ENCODE assay signal across 2 cellular contexts in genomic region chr17:40541060-40541872, GRCh38.
A peak's percentile ranks its signal among the peaks of the same experiment; 100 is the strongest.
TF ChIP-seq lines count a peak whose summit lies in the region.

No MANE protein-coding gene starts in this region.

TF ChIP-seq in K562, 482 proteins besides CTCF, POLR2A, EP300 and RAD21 (continues in another document):
- no peak for TF ChIP-seq REST (CRISPR knock-in tag; IDR thresholded peaks at IDR 0.05; ENCODE audit: low read depth)
- no peak for TF ChIP-seq NR4A1 (CRISPR knock-in tag; IDR thresholded peaks at IDR 0.05)
- no peak for TF ChIP-seq NR4A1 (tag; IDR thresholded peaks at IDR 0.05)
- TF ChIP-seq RBM17 (IDR thresholded peaks at IDR 0.05; ENCODE audit: borderline replicate concordance, low read depth, low read length): no peak
- TF ChIP-seq BCLAF1 (IDR thresholded peaks at IDR 0.05; ENCODE audit: borderline replicate concordance in 1 of 2, control insufficient read depth in 1 of 2, low read depth in 2 of 2, low read length in 1 of 2): no peak
- 0 out of 2 replicates have a peak, but pooled peaks have one; percentile 47 for TF ChIP-seq OTX1 (CRISPR knock-in tag; IDR thresholded peaks at IDR 0.05)
- TF ChIP-seq MAZ (CRISPR knock-in tag; conservative IDR thresholded peaks at IDR 0.05 in 1 of 2, IDR thresholded peaks at IDR 0.05 in 1 of 2): no peak
- no peak for TF ChIP-seq HMGXB4 (CRISPR knock-in tag; IDR thresholded peaks at IDR 0.05)
- peak in 1 of 2 experiments; percentile 52; a peak in 2 of 4 replicates for TF ChIP-seq HDAC1 (IDR thresholded peaks at IDR 0.05)
- TF ChIP-seq POLR2AphosphoS2 (IDR thresholded peaks at IDR 0.05; ENCODE audit: low read length): no peak
- TF ChIP-seq BRCA1 (IDR thresholded peaks at IDR 0.05): no peak
- no peak for TF ChIP-seq BRCA1 (CRISPR knock-in tag; IDR thresholded peaks at IDR 0.05)
- no peak for TF ChIP-seq ZNF184 (CRISPR knock-in tag; IDR thresholded peaks at IDR 0.05)
- no peak for TF ChIP-seq BACH1 (tag; IDR thresholded peaks at IDR 0.05)
- TF ChIP-seq NCOA6 (IDR thresholded peaks at IDR 0.05): no peak
- peak; percentile 52; the same call in 1 of the 2 replicates for TF ChIP-seq ZEB2 (IDR thresholded peaks at IDR 0.05)
- no peak for TF ChIP-seq ARNT (IDR thresholded peaks at IDR 0.05)
- TF ChIP-seq RNF2 (IDR thresholded peaks at IDR 0.05): no peak
- no peak for TF ChIP-seq RBFOX2 (IDR thresholded peaks at IDR 0.05; ENCODE audit: low read depth, low read length)
- TF ChIP-seq ZNF143 (CRISPR knock-in tag; IDR thresholded peaks at IDR 0.05): no peak
- TF ChIP-seq EWSR1 (IDR thresholded peaks at IDR 0.05; ENCODE audit: borderline replicate concordance, low read depth, partially characterized antibody): no peak
- no peak for TF ChIP-seq RHOXF2B (CRISPR knock-in tag; conservative IDR thresholded peaks at IDR 0.05)
- no peak for TF ChIP-seq ZNF239 (CRISPR knock-in tag; IDR thresholded peaks at IDR 0.05)
- no peak for TF ChIP-seq ZNF133 (CRISPR knock-in tag; IDR thresholded peaks at IDR 0.05)
- TF ChIP-seq HNRNPH1 (optimal IDR thresholded peaks at IDR 0.05; ENCODE audit: low read depth, low read length): no peak
- TF ChIP-seq ZC3H8 (IDR thresholded peaks at IDR 0.05): no peak
- no peak for TF ChIP-seq NR2F6 (CRISPR knock-in tag; IDR thresholded peaks at IDR 0.05)
- no peak for TF ChIP-seq HDAC2 (IDR thresholded peaks at IDR 0.05)
- no peak for TF ChIP-seq MCM3 (IDR thresholded peaks at IDR 0.05)
- TF ChIP-seq PTRF (tag; IDR thresholded peaks at IDR 0.05): no peak
- peak; percentile 48; the same call in 1 of the 2 replicates for TF ChIP-seq CTBP1 (IDR thresholded peaks at IDR 0.05; ENCODE audit: borderline replicate concordance)
- TF ChIP-seq MXI1 (IDR thresholded peaks at IDR 0.05; ENCODE audit: low read depth, low read length): no peak

TF ChIP-seq in neural cell, 6 proteins besides CTCF, POLR2A, EP300 and RAD21:
- TF ChIP-seq REST (IDR thresholded peaks at IDR 0.05; ENCODE audit: borderline replicate concordance): no peak
- no peak for TF ChIP-seq POLR2AphosphoS5 (IDR thresholded peaks at IDR 0.05)
- no peak for TF ChIP-seq MXI1 (conservative IDR thresholded peaks at IDR 0.05; ENCODE audit: poor library complexity, severe bottlenecking)
- no peak for TF ChIP-seq EZH2 (IDR thresholded peaks at IDR 0.05; ENCODE audit: borderline replicate concordance, insufficient read depth, low read length, poor library complexity, severe bottlenecking)
- TF ChIP-seq TAF1 (IDR thresholded peaks at IDR 0.05; ENCODE audit: low read depth): no peak
- no peak for TF ChIP-seq SMC3 (conservative IDR thresholded peaks at IDR 0.05; ENCODE audit: poor library complexity)
